15 cellular contexts compared by ENCODE assay signal in the genomic region with DNA sequence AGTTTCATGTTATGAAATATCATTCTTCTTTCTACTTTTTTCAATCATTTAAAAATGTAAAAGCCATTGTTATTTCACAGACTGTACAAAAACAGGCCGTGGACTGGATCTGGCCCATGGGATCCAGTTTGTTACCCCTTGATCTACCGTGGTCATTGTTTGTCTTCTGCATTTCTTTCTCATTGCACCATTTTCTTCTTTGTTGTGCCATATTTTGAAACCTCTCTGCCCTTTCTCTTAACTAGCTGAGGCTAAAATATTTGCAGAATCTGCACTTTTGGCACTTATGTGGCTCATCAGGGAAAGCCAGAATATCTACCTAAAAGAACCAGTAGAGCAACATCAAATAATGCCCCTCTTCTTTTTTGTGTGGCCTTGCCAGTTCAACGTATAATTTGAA. TPM values are rescaled to one million over a fixed set of nuclear protein-coding genes. Genes with fewer than 3 reads are reported as not detected.
DNase-seq lines count a peak whose midpoint lies in the region; ATAC-seq and TF ChIP-seq lines count a peak whose summit lies in the region.
"Had no signal": no experiment of that assay in that cellular context is flagged by ENCODE, and none has a peak within 500 bp of the region (broad histone marks: within the 10 kb centered on the region; RNA-seq: fewer than 3 reads in every experiment).

No MANE protein-coding gene starts in this region.

- no peak overlapping the region for H3K4me2 ChIP-seq in parathyroid adenoma (ENCODE audit: low read length)
- H3K4me2 ChIP-seq: BLaER1 treated with 17β-estradiol and CSF1 and Interleukin-3, amounts not matched to agents 10 nM and 100 nM; GM23338; KMS-11 had no signal

- H3K27ac ChIP-seq in parathyroid adenoma (peak overlapping the region; percentile 7), aorta (ENCODE audit: low read depth in 1 of 2, low read length in 2 of 2) (no peak overlapping the region)
- H3K27ac ChIP-seq: BLaER1 treated with 17β-estradiol and CSF1 and Interleukin-3, amounts not matched to agents 10 nM and 100 nM; KMS-11 had no signal

- H3K4me3 ChIP-seq in adipocyte (ENCODE audit: low read length) = no peak overlapping the region
- H3K4me3 ChIP-seq in choroid plexus epithelial cell (ENCODE audit: low read depth, low read length) = no peak overlapping the region
- no peak overlapping the region for H3K4me3 ChIP-seq in parathyroid adenoma (ENCODE audit: low read depth, low read length)
- no peak overlapping the region for H3K4me3 ChIP-seq in aorta (ENCODE audit: low read length in 2 of 2)
- H3K4me3 ChIP-seq: BLaER1 treated with 17β-estradiol and CSF1 and Interleukin-3, amounts not matched to agents 10 nM and 100 nM; GM23338 had no signal

- no peaks in the 10 kb centered on the region for H3K79me2 ChIP-seq in parathyroid adenoma

- H2AFZ ChIP-seq in parathyroid adenoma = no peak overlapping the region
- H2AFZ ChIP-seq: GM23338 had no signal

- ATAC-seq in HG03439 (IDR thresholded peaks at IDR 0.05; ENCODE audit: unreplicated experiment) (no peak), aorta (ENCODE audit: low FRiP score) (no peak)
- ATAC-seq: CD8-positive, alpha-beta T cell; GM23338 had no signal

- no peak overlapping the region for H3K9ac ChIP-seq in adipocyte (ENCODE audit: low read length)
- no peak overlapping the region for H3K9ac ChIP-seq in parathyroid adenoma
- H3K9ac ChIP-seq: BLaER1 treated with 17β-estradiol and CSF1 and Interleukin-3, amounts not matched to agents 10 nM and 100 nM; KMS-11 had no signal

- H3K27me3 ChIP-seq in adipocyte (replicated peaks; ENCODE audit: control insufficient read depth, insufficient read depth, low read length) (no peaks in the 10 kb centered on the region), parathyroid adenoma (ENCODE audit: control insufficient read depth, insufficient read depth, low read length) (no peaks in the 10 kb centered on the region), aorta (ENCODE audit: control insufficient read depth in 1 of 2, insufficient read depth in 2 of 2, low read length in 1 of 2) (no peaks in the 10 kb centered on the region)
- H3K27me3 ChIP-seq: BLaER1 treated with 17β-estradiol and CSF1 and Interleukin-3, amounts not matched to agents 10 nM and 100 nM had no signal

- 41 to 47% methylated on average over 3 of the region's 3 CpGs for WGBS in aorta, 2 donors

- H3K9me3 ChIP-seq in adipocyte (ENCODE audit: control insufficient read depth, low read length) = no peaks in the 10 kb centered on the region
- no peaks in the 10 kb centered on the region for H3K9me3 ChIP-seq in parathyroid adenoma (ENCODE audit: control insufficient read depth, low read length)
- no peaks in the 10 kb centered on the region for H3K9me3 ChIP-seq in aorta (ENCODE audit: control insufficient read depth, low read length)
- H3K9me3 ChIP-seq: BLaER1 treated with 17β-estradiol and CSF1 and Interleukin-3, amounts not matched to agents 10 nM and 100 nM had no signal

- H3K36me3 ChIP-seq in adipocyte (ENCODE audit: control insufficient read depth, insufficient read depth, low read length, severe bottlenecking) (no peaks in the 10 kb centered on the region), parathyroid adenoma (ENCODE audit: control insufficient read depth, insufficient read depth, low read length) (no peaks in the 10 kb centered on the region), aorta (ENCODE audit: control insufficient read depth in 1 of 2, insufficient read depth in 2 of 2, low read length in 1 of 2) (no peaks in the 10 kb centered on the region)
- H3K36me3 ChIP-seq: BLaER1 treated with 17β-estradiol and CSF1 and Interleukin-3, amounts not matched to agents 10 nM and 100 nM had no signal

- TF ChIP-seq CTCF in choroid plexus epithelial cell (conservative IDR thresholded peaks at IDR 0.05; ENCODE audit: low read depth, low read length) (no peak), parathyroid adenoma (IDR thresholded peaks at IDR 0.05) (no peak)

- intact Hi-C loops in aorta (cut with DNase I) = no loop called here

- DNase-seq in adipocyte (ENCODE audit: low read depth) = peak; percentile 67
- DNase-seq in choroid plexus epithelial cell (ENCODE audit: low read depth) = peak; percentile 5
- DNase-seq in fibroblast of peridontal ligament (ENCODE audit: extremely low read depth) = peak; percentile 54
- DNase-seq in SHP77 (lab: John Stamatoyannopoulos, UW) = no peak
- DNase-seq in DMS79 (lab: John Stamatoyannopoulos, UW) = no peak
- no peak for DNase-seq in aorta
- DNase-seq: Calu3; CD8-positive, alpha-beta T cell; DND-41; H7 had no signal

- peaks cover 15% of the 10 kb centered on the region for H3K4me1 ChIP-seq in adipocyte (ENCODE audit: control insufficient read depth, insufficient read depth, low read length)
- H3K4me1 ChIP-seq in parathyroid adenoma = peaks cover 6% of the 10 kb centered on the region
- H3K4me1 ChIP-seq in aorta (ENCODE audit: control insufficient read depth in 1 of 2, insufficient read depth in 2 of 2, low read length in 2 of 2) = peaks cover 0 to 2% of the 10 kb centered on the region in 2 donors
- H3K4me1 ChIP-seq: BLaER1 treated with 17β-estradiol and CSF1 and Interleukin-3, amounts not matched to agents 10 nM and 100 nM had no signal

RNA-seq across cellular contexts. Expression of a gene that starts 50.5 kb away (rescaled TPM):
- 1 to 10 TPM; 2.3 to 3.8 TPM for total RNA-seq in aorta
- 1 to 10 TPM in 1 of 2 donors, not detected in 1; 1.3 TPM for polyA plus RNA-seq in aorta

Comparison
In these comparisons a context has a peak if more than half of its experiments do, and no peak if none do; other contexts are left out.
1. DNase-seq: peak in adipocyte (single experiment), choroid plexus epithelial cell (single experiment) and fibroblast of peridontal ligament (single experiment); none in SHP77 (0 of 2), DMS79 (single experiment) and aorta (0 of 2).